ENCODE assay signal across 1 cellular context in genomic region chr2:102082591-102083586, GRCh38.
TF ChIP-seq lines count a peak whose summit lies in the region.

No MANE protein-coding gene starts in this region.

TF ChIP-seq in HepG2, 621 proteins besides CTCF, POLR2A, EP300 and RAD21 (continued from another document and continues in another):
- TF ChIP-seq KLF13 (CRISPR knock-in tag; IDR thresholded peaks at IDR 0.05) (no peak), ZFAT (CRISPR knock-in tag; conservative IDR thresholded peaks at IDR 0.05) (no peak), ZNF317 (CRISPR knock-in tag; IDR thresholded peaks at IDR 0.05) (no peak), SRSF1 (optimal IDR thresholded peaks at IDR 0.05; ENCODE audit: low read depth, low read length) (no peak), ZFP36L1 (CRISPR knock-in tag; IDR thresholded peaks at IDR 0.05) (no peak), MED1 (CRISPR knock-in tag; IDR thresholded peaks at IDR 0.05) (no peak), ZNF232 (CRISPR knock-in tag; IDR thresholded peaks at IDR 0.05; ENCODE audit: borderline replicate concordance) (no peak), PRPF4 (IDR thresholded peaks at IDR 0.05; ENCODE audit: low read depth, low read length, poor library complexity, severe bottlenecking) (no peak), FOXK2 (IDR thresholded peaks at IDR 0.05) (no peak), ZNF644 (CRISPR knock-in tag; IDR thresholded peaks at IDR 0.05; ENCODE audit: low read depth) (peak; percentile 41; the same call in 1 of the 2 replicates), MAZ (IDR thresholded peaks at IDR 0.05; ENCODE audit: borderline replicate concordance, low read depth, low read length) (no peak), MAZ (CRISPR knock-in tag; IDR thresholded peaks at IDR 0.05; ENCODE audit: low read depth) (no peak), ZFP36 (IDR thresholded peaks at IDR 0.05; ENCODE audit: borderline replicate concordance, low read depth, low read length, partially characterized antibody) (no peak), ZBTB3 (CRISPR knock-in tag; IDR thresholded peaks at IDR 0.05; ENCODE audit: borderline replicate concordance, low read depth) (no peak), NBN (conservative IDR thresholded peaks at IDR 0.05) (no peak), ONECUT2 (CRISPR knock-in tag; IDR thresholded peaks at IDR 0.05) (no peak), ZNF326 (CRISPR knock-in tag; IDR thresholded peaks at IDR 0.05; ENCODE audit: borderline replicate concordance) (no peak), AGO1 (IDR thresholded peaks at IDR 0.05; ENCODE audit: low read depth, low read length, poor library complexity, severe bottlenecking) (no peak), ZNF143 (CRISPR knock-in tag; IDR thresholded peaks at IDR 0.05) (no peak), ZNF703 (CRISPR knock-in tag; IDR thresholded peaks at IDR 0.05; ENCODE audit: borderline replicate concordance) (no peak), ZNF552 (CRISPR knock-in tag; IDR thresholded peaks at IDR 0.05; ENCODE audit: borderline replicate concordance) (no peak), TIGD3 (CRISPR knock-in tag; IDR thresholded peaks at IDR 0.05; ENCODE audit: borderline replicate concordance) (no peak), SYNCRIP (IDR thresholded peaks at IDR 0.05; ENCODE audit: insufficient read depth, low read depth, low read length) (no peak), FOSL2 (CRISPR knock-in tag; IDR thresholded peaks at IDR 0.05) (peak; percentile 59), RXRB (CRISPR knock-in tag; IDR thresholded peaks at IDR 0.05; ENCODE audit: borderline replicate concordance) (0 out of 2 replicates have a peak, but pooled peaks have one; percentile 8), PLRG1 (conservative IDR thresholded peaks at IDR 0.05) (no peak), HDAC6 (IDR thresholded peaks at IDR 0.05; ENCODE audit: low read depth, low read length) (no peak), SRF (IDR thresholded peaks at IDR 0.05; ENCODE audit: low read depth, low read length) (no peak), KDM3A (CRISPR knock-in tag; IDR thresholded peaks at IDR 0.05; ENCODE audit: low read depth) (no peak), ZNF772 (CRISPR knock-in tag; IDR thresholded peaks at IDR 0.05) (no peak), ZNF691 (CRISPR knock-in tag; IDR thresholded peaks at IDR 0.05; ENCODE audit: borderline replicate concordance, low read depth) (no peak), ZNF354B (CRISPR knock-in tag; IDR thresholded peaks at IDR 0.05) (no peak), AHDC1 (CRISPR knock-in tag; IDR thresholded peaks at IDR 0.05; ENCODE audit: borderline replicate concordance) (no peak), CEBPB (IDR thresholded peaks at IDR 0.05; ENCODE audit: borderline replicate concordance, low read depth, low read length) (peak; percentile 36; the same call in 1 of the 2 replicates), ZNF484 (CRISPR knock-in tag; IDR thresholded peaks at IDR 0.05; ENCODE audit: borderline replicate concordance, low read depth) (no peak), ZNF234 (CRISPR knock-in tag; conservative IDR thresholded peaks at IDR 0.05) (no peak), TOPORS (CRISPR knock-in tag; IDR thresholded peaks at IDR 0.05) (no peak), ATF7 (IDR thresholded peaks at IDR 0.05) (no peak), ATF7 (CRISPR knock-in tag; IDR thresholded peaks at IDR 0.05) (no peak), AKNA (CRISPR knock-in tag; IDR thresholded peaks at IDR 0.05; ENCODE audit: borderline replicate concordance) (no peak), ATF1 (CRISPR knock-in tag; IDR thresholded peaks at IDR 0.05) (no peak), HHEX (CRISPR knock-in tag; IDR thresholded peaks at IDR 0.05) (no peak), ZNF597 (CRISPR knock-in tag; IDR thresholded peaks at IDR 0.05) (no peak), SOX5 (CRISPR knock-in tag; IDR thresholded peaks at IDR 0.05; ENCODE audit: borderline replicate concordance) (0 out of 2 replicates have a peak, but pooled peaks have one; percentile 12), SNAPC2 (CRISPR knock-in tag; IDR thresholded peaks at IDR 0.05) (0 out of 2 replicates have a peak, but pooled peaks have one; percentile 56)
- TF ChIP-seq, protein P1, sequence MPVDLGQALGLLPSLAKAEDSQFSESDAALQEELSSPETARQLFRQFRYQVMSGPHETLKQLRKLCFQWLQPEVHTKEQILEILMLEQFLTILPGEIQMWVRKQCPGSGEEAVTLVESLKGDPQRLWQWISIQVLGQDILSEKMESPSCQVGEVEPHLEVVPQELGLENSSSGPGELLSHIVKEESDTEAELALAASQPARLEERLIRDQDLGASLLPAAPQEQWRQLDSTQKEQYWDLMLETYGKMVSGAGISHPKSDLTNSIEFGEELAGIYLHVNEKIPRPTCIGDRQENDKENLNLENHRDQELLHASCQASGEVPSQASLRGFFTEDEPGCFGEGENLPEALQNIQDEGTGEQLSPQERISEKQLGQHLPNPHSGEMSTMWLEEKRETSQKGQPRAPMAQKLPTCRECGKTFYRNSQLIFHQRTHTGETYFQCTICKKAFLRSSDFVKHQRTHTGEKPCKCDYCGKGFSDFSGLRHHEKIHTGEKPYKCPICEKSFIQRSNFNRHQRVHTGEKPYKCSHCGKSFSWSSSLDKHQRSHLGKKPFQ (CRISPR knock-in tag; IDR thresholded peaks at IDR 0.05; ENCODE audit: insufficient replicate concordance) = no peak
- TF ChIP-seq, protein P2, sequence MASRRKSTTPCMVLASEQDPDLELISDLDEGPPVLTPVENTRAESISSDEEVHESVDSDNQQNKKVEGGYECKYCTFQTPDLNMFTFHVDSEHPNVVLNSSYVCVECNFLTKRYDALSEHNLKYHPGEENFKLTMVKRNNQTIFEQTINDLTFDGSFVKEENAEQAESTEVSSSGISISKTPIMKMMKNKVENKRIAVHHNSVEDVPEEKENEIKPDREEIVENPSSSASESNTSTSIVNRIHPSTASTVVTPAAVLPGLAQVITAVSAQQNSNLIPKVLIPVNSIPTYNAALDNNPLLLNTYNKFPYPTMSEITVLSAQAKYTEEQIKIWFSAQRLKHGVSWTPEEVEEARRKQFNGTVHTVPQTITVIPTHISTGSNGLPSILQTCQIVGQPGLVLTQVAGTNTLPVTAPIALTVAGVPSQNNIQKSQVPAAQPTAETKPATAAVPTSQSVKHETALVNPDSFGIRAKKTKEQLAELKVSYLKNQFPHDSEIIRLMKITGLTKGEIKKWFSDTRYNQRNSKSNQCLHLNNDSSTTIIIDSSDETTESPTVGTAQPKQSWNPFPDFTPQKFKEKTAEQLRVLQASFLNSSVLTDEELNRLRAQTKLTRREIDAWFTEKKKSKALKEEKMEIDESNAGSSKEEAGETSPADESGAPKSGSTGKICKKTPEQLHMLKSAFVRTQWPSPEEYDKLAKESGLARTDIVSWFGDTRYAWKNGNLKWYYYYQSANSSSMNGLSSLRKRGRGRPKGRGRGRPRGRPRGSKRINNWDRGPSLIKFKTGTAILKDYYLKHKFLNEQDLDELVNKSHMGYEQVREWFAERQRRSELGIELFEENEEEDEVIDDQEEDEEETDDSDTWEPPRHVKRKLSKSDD (CRISPR knock-in tag; IDR thresholded peaks at IDR 0.05; ENCODE audit: low read depth) = no peak
- TF ChIP-seq, protein P3, sequence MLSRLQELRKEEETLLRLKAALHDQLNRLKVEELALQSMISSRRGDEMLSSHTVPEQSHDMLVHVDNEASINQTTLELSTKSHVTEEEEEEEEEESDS (CRISPR knock-in tag; IDR thresholded peaks at IDR 0.05; ENCODE audit: borderline replicate concordance) = no peak
- TF ChIP-seq, protein P4, sequence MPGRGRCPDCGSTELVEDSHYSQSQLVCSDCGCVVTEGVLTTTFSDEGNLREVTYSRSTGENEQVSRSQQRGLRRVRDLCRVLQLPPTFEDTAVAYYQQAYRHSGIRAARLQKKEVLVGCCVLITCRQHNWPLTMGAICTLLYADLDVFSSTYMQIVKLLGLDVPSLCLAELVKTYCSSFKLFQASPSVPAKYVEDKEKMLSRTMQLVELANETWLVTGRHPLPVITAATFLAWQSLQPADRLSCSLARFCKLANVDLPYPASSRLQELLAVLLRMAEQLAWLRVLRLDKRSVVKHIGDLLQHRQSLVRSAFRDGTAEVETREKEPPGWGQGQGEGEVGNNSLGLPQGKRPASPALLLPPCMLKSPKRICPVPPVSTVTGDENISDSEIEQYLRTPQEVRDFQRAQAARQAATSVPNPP (CRISPR knock-in tag; IDR thresholded peaks at IDR 0.05) = no peak
